14 cellular contexts compared by ENCODE assay signal in the genomic region with DNA sequence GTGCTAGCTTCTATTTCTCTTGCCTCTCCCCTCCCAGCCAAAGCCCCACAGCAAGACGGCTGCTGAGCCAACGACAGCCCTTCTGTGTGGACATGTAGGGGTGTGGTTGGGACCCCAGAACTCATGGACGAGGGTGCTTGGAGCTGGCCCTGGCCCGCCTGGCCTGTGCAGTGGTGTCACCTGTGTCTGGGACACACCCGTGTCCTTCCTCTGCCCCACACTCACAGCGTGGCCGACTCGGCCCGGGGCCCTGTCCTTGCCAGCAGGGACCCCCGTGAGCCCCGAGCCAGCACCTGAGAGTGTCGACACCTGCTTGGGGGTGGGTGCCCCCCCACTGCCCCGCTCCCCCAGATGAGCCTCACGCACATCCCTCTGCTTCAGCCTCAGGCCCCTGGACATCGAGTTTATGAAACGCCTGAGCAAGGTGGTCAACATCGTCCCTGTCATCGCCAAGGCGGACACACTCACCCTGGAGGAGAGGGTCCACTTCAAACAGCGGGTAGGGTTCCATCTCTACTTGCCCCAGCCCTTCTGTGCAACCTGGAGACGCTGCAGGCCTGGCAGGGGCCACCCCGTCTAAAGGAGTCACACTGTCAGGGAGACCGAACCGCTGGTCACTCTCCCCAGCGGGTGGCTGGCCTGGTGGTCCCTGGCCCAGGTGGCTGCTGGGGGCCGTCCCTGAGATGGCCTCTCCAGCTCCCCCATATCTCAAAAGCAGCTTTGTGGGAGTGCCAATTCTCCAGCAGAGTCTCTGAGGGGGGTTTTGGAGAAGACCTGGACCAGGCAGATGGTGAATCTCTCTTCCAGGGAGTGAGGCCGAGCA.
DNase-seq lines count a peak whose midpoint lies in the region; ATAC-seq and TF ChIP-seq lines count a peak whose summit lies in the region.
"Had no signal": no experiment of that assay in that cellular context is flagged by ENCODE, and none has a peak within 500 bp of the region (broad histone marks: within the 10 kb centered on the region; RNA-seq: fewer than 3 reads in every experiment).

No MANE protein-coding gene starts in this region.

- H3K9ac ChIP-seq in muscle layer of colon (ENCODE audit: low read length): no peak overlapping the region

- peaks cover 32% of the 10 kb centered on the region for H3K4me1 ChIP-seq in muscle layer of colon (ENCODE audit: insufficient read depth, low read length)
- H3K4me1 ChIP-seq in transverse colon: peaks cover 0 to 23% (median 21%) of the 10 kb centered on the region in 4 donors

- no peak for TF ChIP-seq CTCF in activated CD8-positive, alpha-beta T cell treated with anti-CD3 and anti-CD28 coated beads for 36 hours (IDR thresholded peaks at IDR 0.05)
- TF ChIP-seq CTCF in dorsolateral prefrontal cortex (IDR thresholded peaks at IDR 0.05 in 54 of 56, conservative IDR thresholded peaks at IDR 0.05 in 2 of 56; ENCODE audit: low read depth in 1 of 56, partially characterized antibody in 56 of 56) (no peak), transverse colon (IDR thresholded peaks at IDR 0.05) (no peak), GM13976 (IDR thresholded peaks at IDR 0.05; ENCODE audit: borderline replicate concordance, control extremely low read depth, extremely low read depth, insufficient read depth, missing control alignments) (no peak)

- H3K9me3 ChIP-seq in muscle layer of colon (ENCODE audit: low read length): no peaks in the 10 kb centered on the region
- H3K9me3 ChIP-seq in transverse colon: no peaks in the 10 kb centered on the region

- in situ Hi-C loops in transverse colon (cut with MboI; ENCODE audit: low pct_ligation_motif_present in 1 of 4, low pct_unique_long_range_greater_than_20kb in 1 of 4, low sequenced_read_pairs in 3 of 4): loop anchor here (5.0 to 25.0 kb wide), 6 partner anchors 48 to 158 kb away; no protein-coding TSS in a partner anchor
- in situ Hi-C loops in GM13976 (cut with MboI; ENCODE audit: low sequenced_read_pairs, unreplicated experiment): loop anchor here (10.0 kb wide), 1 partner anchor 166 kb away; no protein-coding TSS in a partner anchor

- H3K36me3 Mint-ChIP-seq in activated CD8-positive, alpha-beta T cell treated with anti-CD3 and anti-CD28 coated beads, Interleukin-2, amount 10 ng/mL, durations not matched to agents 7 days and 5 days (ENCODE audit: low read depth): peaks cover 70% of the 10 kb centered on the region
- peaks cover 50% of the 10 kb centered on the region for H3K36me3 Mint-ChIP-seq in activated CD8-positive, alpha-beta T cell treated with anti-CD3 and anti-CD28 coated beads for 36 hours (ENCODE audit: low read depth)

- WGBS in transverse colon (ENCODE audit: low coverage in 1 of 2), 2 donors: 71 to 89% methylated on average over 7 to 24 of the region's 27 CpGs

- H3K27me3 ChIP-seq in dorsolateral prefrontal cortex (no peaks in the 10 kb centered on the region), muscle layer of colon (ENCODE audit: control insufficient read depth in 1 of 2, insufficient read depth in 2 of 2, low read length in 2 of 2) (no peaks in the 10 kb centered on the region), transverse colon (no peaks in the 10 kb centered on the region)

- peaks cover 44% of the 10 kb centered on the region for H3K4me1 Mint-ChIP-seq in activated CD8-positive, alpha-beta T cell treated with anti-CD3 and anti-CD28 coated beads, Interleukin-2, amount 10 ng/mL, durations not matched to agents 7 days and 5 days (ENCODE audit: low read depth)
- peaks cover 42% of the 10 kb centered on the region for H3K4me1 Mint-ChIP-seq in activated CD8-positive, alpha-beta T cell treated with anti-CD3 and anti-CD28 coated beads for 36 hours (ENCODE audit: low read depth)

- no peak for ATAC-seq in activated CD8-positive, alpha-beta T cell treated with anti-CD3 and anti-CD28 coated beads, Interleukin-2, amount 10 ng/mL, durations not matched to agents 7 days and 5 days
- ATAC-seq in activated CD8-positive, alpha-beta T cell treated with anti-CD3 and anti-CD28 coated beads for 36 hours: no peak
- no peak for ATAC-seq in GM19463 (IDR thresholded peaks at IDR 0.05; ENCODE audit: unreplicated experiment)

- TF ChIP-seq EP300 in transverse colon (IDR thresholded peaks at IDR 0.05; ENCODE audit: low read depth): no peak

- TF ChIP-seq POLR2A in transverse colon (IDR thresholded peaks at IDR 0.05): no peak

- no peak overlapping the region for H3K4me3 Mint-ChIP-seq in activated CD8-positive, alpha-beta T cell treated with anti-CD3 and anti-CD28 coated beads, Interleukin-2, amount 10 ng/mL, durations not matched to agents 7 days and 5 days
- H3K4me3 Mint-ChIP-seq in activated CD8-positive, alpha-beta T cell treated with anti-CD3 and anti-CD28 coated beads for 36 hours: no peak overlapping the region

- peak overlapping the region; percentile 43 for H3K27ac Mint-ChIP-seq in activated CD8-positive, alpha-beta T cell treated with anti-CD3 and anti-CD28 coated beads, Interleukin-2, amount 10 ng/mL, durations not matched to agents 7 days and 5 days
- no peak overlapping the region for H3K27ac Mint-ChIP-seq in activated CD8-positive, alpha-beta T cell treated with anti-CD3 and anti-CD28 coated beads for 36 hours

- H3K36me3 ChIP-seq in muscle layer of colon (ENCODE audit: insufficient read depth, low read length) (peaks cover 66% of the 10 kb centered on the region), transverse colon (peaks cover 0 to 26% (median 8%) of the 10 kb centered on the region in 4 donors)

- no peak for DNase-seq in activated CD8-positive, alpha-beta T cell treated with anti-CD3 and anti-CD28 coated beads, Interleukin-2, amount 10 ng/mL, durations not matched to agents 7 days and 5 days
- DNase-seq in activated CD8-positive, alpha-beta T cell treated with anti-CD3 and anti-CD28 coated beads for 36 hours: no peak
- DNase-seq in dorsolateral prefrontal cortex (peak in 3 of 10 donors; percentile 17 to 44 (median 36)), transverse colon (no peak), DMS79 treated with DMSO at 0.1 percent for 48 hours (lab: John Stamatoyannopoulos, UW) (no peak), GM13976 (ENCODE audit: low spot score) (no peak)
- DNase-seq: 8988T; effector CD4-positive, alpha-beta T cell; Karpas-422; NCI-H146; NCI-H524 treated with DMSO at 0.1 percent for 48 hours; stimulated activated CD4-positive, alpha-beta T cell treated with anti-CD3 and anti-CD28 coated beads, Interleukin-4, amount 100 ng/mL, for 1 hour had no signal

- H3K9me3 Mint-ChIP-seq in activated CD8-positive, alpha-beta T cell treated with anti-CD3 and anti-CD28 coated beads, Interleukin-2, amount 10 ng/mL, durations not matched to agents 7 days and 5 days (ENCODE audit: insufficient read depth): no peaks in the 10 kb centered on the region
- H3K9me3 Mint-ChIP-seq in activated CD8-positive, alpha-beta T cell treated with anti-CD3 and anti-CD28 coated beads for 36 hours: no peaks in the 10 kb centered on the region

- CTCF ChIA-PET in activated CD8-positive, alpha-beta T cell treated with anti-CD3 and anti-CD28 coated beads, Interleukin-2, amount 10 ng/mL, durations not matched to agents 7 days and 5 days (lab: Charles Lee): interaction anchor here (1.0 kb wide), 1 partner anchor 61 kb away, joined by 3 read pairs; no protein-coding TSS in a partner anchor
- CTCF ChIA-PET in activated CD8-positive, alpha-beta T cell treated with anti-CD3 and anti-CD28 coated beads for 36 hours (lab: Charles Lee): interaction anchor here (1.3 to 4.2 kb wide), 3 partner anchors 11 to 90 kb away, joined by 3 to 17 read pairs (median 8); no protein-coding TSS in a partner anchor

- H3K27ac ChIP-seq in dorsolateral prefrontal cortex (peak overlapping the region in 33 of 59 donors; percentile 12 to 76 (median 38)), muscle layer of colon (ENCODE audit: low read depth, low read length) (peak overlapping the region; percentile 16), transverse colon (peak overlapping the region; percentile 6 to 74 (median 54))

- POLR2A ChIA-PET in activated CD8-positive, alpha-beta T cell treated with anti-CD3 and anti-CD28 coated beads, Interleukin-2, amount 10 ng/mL, durations not matched to agents 7 days and 5 days (lab: Charles Lee): interaction anchor here (0.7 to 1.6 kb wide), 2 partner anchors 90 to 1635 kb away, joined by 3 read pairs; partner anchors contain the start of gene WBP2
- POLR2A ChIA-PET in activated CD8-positive, alpha-beta T cell treated with anti-CD3 and anti-CD28 coated beads for 36 hours (lab: Charles Lee): interaction anchor here (0.6 to 1.6 kb wide), 7 partner anchors 13 to 780 kb away, joined by 3 to 5 read pairs (median 3); no protein-coding TSS in a partner anchor

- intact Hi-C loops in activated CD8-positive, alpha-beta T cell treated with anti-CD3 and anti-CD28 coated beads for 36 hours (cut with micrococcal nuclease): no loop called here
- intact Hi-C loops in dorsolateral prefrontal cortex (cut with DNase I) (loop anchor here in 1 of 2 donors (10.0 kb wide), 1 partner anchor 396 kb away; no protein-coding TSS in a partner anchor), transverse colon (cut with DNase I; ENCODE audit: low total_unique reads) (no loop called here)

- H3K4me3 ChIP-seq in dorsolateral prefrontal cortex: no peak overlapping the region
- H3K4me3 ChIP-seq in muscle layer of colon (ENCODE audit: low read depth in 1 of 2, low read length in 2 of 2): no peak overlapping the region
- H3K4me3 ChIP-seq in transverse colon: no peak overlapping the region

- no peaks in the 10 kb centered on the region for H3K27me3 Mint-ChIP-seq in activated CD8-positive, alpha-beta T cell treated with anti-CD3 and anti-CD28 coated beads, Interleukin-2, amount 10 ng/mL, durations not matched to agents 7 days and 5 days (ENCODE audit: low read depth)
- no peaks in the 10 kb centered on the region for H3K27me3 Mint-ChIP-seq in activated CD8-positive, alpha-beta T cell treated with anti-CD3 and anti-CD28 coated beads for 36 hours
